In genomic region chr1:235910357-235911299, GRCh38 we compare ENCODE assay signal across 8 cellular contexts. TPM values are rescaled to one million over a fixed set of nuclear protein-coding genes. Genes with fewer than 3 reads are reported as not detected.
DNase-seq lines count a peak whose midpoint lies in the region; ATAC-seq lines count a peak whose summit lies in the region.

No MANE protein-coding gene starts in this region.

- H3K36me3 Mint-ChIP-seq in activated CD4-positive, alpha-beta memory T cell treated with anti-CD3 and anti-CD28 coated beads for 36 hours = no peaks in the 10 kb centered on the region

- H3K27ac ChIP-seq in BLaER1 treated with 17β-estradiol and CSF1 and Interleukin-3, amounts not matched to agents 10 nM and 100 nM = peak overlapping the region in 8 of 11 experiments; percentile 8 to 61 (median 29); a peak in 11 of 22 replicates

- no peaks in the 10 kb centered on the region for H3K9me3 Mint-ChIP-seq in activated CD4-positive, alpha-beta memory T cell treated with anti-CD3 and anti-CD28 coated beads for 36 hours

- no peaks in the 10 kb centered on the region for H4K20me1 ChIP-seq in BLaER1 treated with 17β-estradiol and CSF1 and Interleukin-3, amounts not matched to agents 10 nM and 100 nM

- CTCF ChIA-PET in activated CD4-positive, alpha-beta memory T cell treated with anti-CD3 and anti-CD28 coated beads for 36 hours (lab: Charles Lee) = no interaction called here

- H3K9ac ChIP-seq in BLaER1 treated with 17β-estradiol and CSF1 and Interleukin-3, amounts not matched to agents 10 nM and 100 nM = no peak overlapping the region; a peak in 1 of 22 replicates

- no peaks in the 10 kb centered on the region for H3K27me3 Mint-ChIP-seq in activated CD4-positive, alpha-beta memory T cell treated with anti-CD3 and anti-CD28 coated beads for 36 hours

- no peaks in the 10 kb centered on the region for H3K27me3 ChIP-seq in BLaER1 treated with 17β-estradiol and CSF1 and Interleukin-3, amounts not matched to agents 10 nM and 100 nM

- peak; percentile 73 for DNase-seq in activated CD4-positive, alpha-beta memory T cell treated with anti-CD3 and anti-CD28 coated beads for 36 hours
- peak; percentile 84 for DNase-seq in fibroblast of the conjunctiva (ENCODE audit: low read depth)
- peak; percentile 91 for DNase-seq in skeletal muscle cell (ENCODE audit: low read depth)
- DNase-seq in NCI-H510A treated with DMSO at 0.1 percent for 48 hours (lab: John Stamatoyannopoulos, UW) = no peak

- peak overlapping the region; percentile 44 for H3K27ac Mint-ChIP-seq in activated CD4-positive, alpha-beta memory T cell treated with anti-CD3 and anti-CD28 coated beads for 36 hours

- H3K4me3 ChIP-seq in BLaER1 treated with 17β-estradiol and CSF1 and Interleukin-3, amounts not matched to agents 10 nM and 100 nM = no peak overlapping the region
- no peak overlapping the region for H3K4me3 ChIP-seq in skeletal muscle cell (ENCODE audit: low read depth, low read length)

- H3K4me1 Mint-ChIP-seq in activated CD4-positive, alpha-beta memory T cell treated with anti-CD3 and anti-CD28 coated beads for 36 hours (ENCODE audit: low read depth) = peaks cover 23% of the 10 kb centered on the region

- H3K4me2 ChIP-seq in BLaER1 treated with 17β-estradiol and CSF1 and Interleukin-3, amounts not matched to agents 10 nM and 100 nM = peak overlapping the region in 7 of 11 experiments; percentile 11 to 68 (median 54); a peak in 12 of 22 replicates

- ATAC-seq in HG03342 (IDR thresholded peaks at IDR 0.05; ENCODE audit: unreplicated experiment) (peak; percentile 68), HG03280 (IDR thresholded peaks at IDR 0.05; ENCODE audit: unreplicated experiment) (no peak), GM19397 (IDR thresholded peaks at IDR 0.05; ENCODE audit: unreplicated experiment) (no peak)

- intact Hi-C loops in activated CD4-positive, alpha-beta memory T cell treated with anti-CD3 and anti-CD28 coated beads for 36 hours (cut with micrococcal nuclease) = loop anchor here (1.0 kb wide), 4 partner anchors 22 to 89 kb away; no protein-coding TSS in a partner anchor

- POLR2A ChIA-PET in activated CD4-positive, alpha-beta memory T cell treated with anti-CD3 and anti-CD28 coated beads for 36 hours (lab: Charles Lee) = no interaction called here

- no peak overlapping the region for H3K4me3 Mint-ChIP-seq in activated CD4-positive, alpha-beta memory T cell treated with anti-CD3 and anti-CD28 coated beads for 36 hours

- no peaks in the 10 kb centered on the region for H3K36me3 ChIP-seq in BLaER1 treated with 17β-estradiol and CSF1 and Interleukin-3, amounts not matched to agents 10 nM and 100 nM

- peaks cover 8 to 77% (median 38%) of the 10 kb centered on the region in 10 experiments for H3K4me1 ChIP-seq in BLaER1 treated with 17β-estradiol and CSF1 and Interleukin-3, amounts not matched to agents 10 nM and 100 nM

- H3K9me3 ChIP-seq in BLaER1 treated with 17β-estradiol and CSF1 and Interleukin-3, amounts not matched to agents 10 nM and 100 nM (replicated peaks in 1 of 11) = no peaks in the 10 kb centered on the region

RNA-seq across cellular contexts. Expression of gene LYST, which starts 43.9 kb away (rescaled TPM):
- 10 to 100 TPM; 26.5 to 28.0 TPM for total RNA-seq in activated CD4-positive, alpha-beta memory T cell treated with anti-CD3 and anti-CD28 coated beads for 36 hours
